ENCODE assay signal across 8 cellular contexts in the genomic region with DNA sequence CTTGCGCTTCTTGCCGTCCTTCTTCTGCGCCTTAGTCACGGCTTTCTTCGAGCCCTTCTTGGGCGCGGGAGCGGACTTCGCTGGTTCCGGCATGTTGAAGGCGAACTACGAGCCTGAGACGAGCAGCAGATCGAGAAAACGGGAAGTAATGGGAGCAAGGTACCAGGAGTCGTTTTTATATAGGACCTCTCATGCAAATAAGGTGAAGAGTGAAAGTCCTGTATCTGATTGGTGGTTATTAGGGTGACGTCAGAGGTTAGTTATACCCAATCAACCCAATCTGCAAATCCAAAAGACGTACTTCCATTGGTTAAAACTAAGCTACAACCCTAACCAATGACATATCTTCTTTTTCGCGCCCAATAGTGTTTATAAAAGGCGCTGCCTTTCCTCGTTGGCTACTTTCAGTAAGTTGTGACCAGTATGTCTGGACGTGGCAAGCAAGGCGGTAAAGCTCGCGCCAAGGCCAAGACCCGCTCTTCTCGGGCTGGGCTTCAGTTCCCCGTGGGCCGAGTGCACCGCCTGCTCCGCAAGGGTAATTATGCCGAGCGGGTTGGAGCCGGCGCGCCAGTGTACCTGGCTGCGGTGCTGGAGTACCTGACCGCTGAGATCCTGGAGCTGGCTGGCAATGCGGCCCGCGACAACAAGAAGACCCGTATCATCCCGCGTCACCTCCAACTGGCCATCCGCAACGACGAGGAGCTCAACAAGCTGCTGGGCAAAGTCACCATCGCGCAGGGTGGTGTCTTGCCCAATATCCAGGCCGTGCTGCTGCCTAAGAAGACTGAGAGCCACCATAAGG.
A peak's percentile ranks its signal among the peaks of the same experiment; 100 is the strongest.
DNase-seq lines count a peak whose midpoint lies in the region; ATAC-seq, FAIRE-seq and TF ChIP-seq lines count a peak whose summit lies in the region.

No MANE protein-coding gene starts in this region.

- no peaks in the 10 kb centered on the region for H3K36me3 ChIP-seq in trophoblast cell (ENCODE audit: control insufficient read depth in 1 of 2, insufficient read depth in 2 of 2, low read length in 2 of 2)
- H3K36me3 ChIP-seq in uterus, result no peaks in the 10 kb centered on the region

- no peak overlapping the region for H3K23ac ChIP-seq in trophoblast cell (ENCODE audit: low read length)

- H2BK120ac ChIP-seq in trophoblast cell (ENCODE audit: insufficient read depth, low read length, poor library complexity), result no peak overlapping the region

- intact Hi-C loops in left cardiac atrium (cut with DNase I) (no loop called here), uterus (cut with DNase I; ENCODE audit: low total_unique reads) (no loop called here)

- ATAC-seq in HG02642 (IDR thresholded peaks at IDR 0.05; ENCODE audit: poor library complexity, unreplicated experiment), result peak; percentile 77
- peak; percentile 96 to 97 for ATAC-seq in left cardiac atrium

- WGBS in trophoblast cell (ENCODE audit: extremely low coverage, insufficient coverage, insufficient read length), result no CpG with 5 or more reads among the region's 51 CpGs

- H3K27me3 ChIP-seq in trophoblast cell (ENCODE audit: insufficient read depth, low read length), result no peaks in the 10 kb centered on the region
- H3K27me3 ChIP-seq in uterus, result no peaks in the 10 kb centered on the region

- peak; percentile 95 for FAIRE-seq in GM12891 (lab: Jason Lieb, UNC)

- DNase-seq in GM12891 (ENCODE audit: insufficient read length, low spot score) (no peak), NCI-H1092 treated with DMSO at 0.1 percent for 48 hours (lab: John Stamatoyannopoulos, UW) (peak; percentile 98), SKM-1 treated with dmso at 0.1 percent for 144 hours (lab: John Stamatoyannopoulos, UW; ENCODE audit: unreplicated experiment) (peak; percentile 97), amniotic epithelial cell (ENCODE audit: low read depth) (peak; percentile 100), left cardiac atrium (peak; percentile 77), trophoblast cell (peak; percentile 93 to 99), uterus (peak; percentile 78 to 91)

- H4K12ac ChIP-seq in trophoblast cell (ENCODE audit: low read depth, low read length), result no peak overlapping the region

- H3K4ac ChIP-seq in trophoblast cell (ENCODE audit: low read depth, low read length), result peak overlapping the region; percentile 43

- H2BK12ac ChIP-seq in trophoblast cell (ENCODE audit: low read length), result no peak overlapping the region

- peak overlapping the region; percentile 42 for H2BK5ac ChIP-seq in trophoblast cell (ENCODE audit: low read depth, low read length, poor library complexity)

- no peak overlapping the region for H2AK5ac ChIP-seq in trophoblast cell (ENCODE audit: low read length)

- peak overlapping the region; percentile 46 for H3K14ac ChIP-seq in trophoblast cell (ENCODE audit: low read length)

- no peak for TF ChIP-seq CTCF in uterus (IDR thresholded peaks at IDR 0.05)

- H3K27ac ChIP-seq in trophoblast cell (ENCODE audit: low read depth, low read length) (peak overlapping the region; percentile 87), uterus (peak overlapping the region; percentile 95 to 96)

- H3K79me2 ChIP-seq in trophoblast cell (ENCODE audit: control insufficient read depth, insufficient read depth, low read length, poor library complexity), result peaks cover 6% of the 10 kb centered on the region

- peak overlapping the region; percentile 12 for H2AFZ ChIP-seq in trophoblast cell (ENCODE audit: insufficient read depth, low read length, poor library complexity)

- peak overlapping the region; percentile 78 for H3K4me3 ChIP-seq in trophoblast cell (ENCODE audit: low read depth, low read length)
- H3K4me3 ChIP-seq in uterus, result peak overlapping the region; percentile 49 to 54

- TF ChIP-seq POLR2A in GM12891 (IDR thresholded peaks at IDR 0.05; ENCODE audit: low read depth, low read length), result peak; percentile 96
- TF ChIP-seq POLR2A in uterus (IDR thresholded peaks at IDR 0.05), result peak; percentile 90 to 99

- H4K91ac ChIP-seq in trophoblast cell (ENCODE audit: low read depth, low read length), result peak overlapping the region; percentile 3

- peak overlapping the region; percentile 93 for H3K18ac ChIP-seq in trophoblast cell (ENCODE audit: low read length)

- H4K8ac ChIP-seq in trophoblast cell (ENCODE audit: low read depth, low read length), result peak overlapping the region; percentile 52

- H3K9me3 ChIP-seq in trophoblast cell (ENCODE audit: insufficient read depth, low read depth, low read length) (no peaks in the 10 kb centered on the region), uterus (no peaks in the 10 kb centered on the region)

- H3K4me1 ChIP-seq in trophoblast cell (ENCODE audit: control insufficient read depth in 1 of 2, insufficient read depth in 2 of 2, low read length in 2 of 2) (peaks cover 0 to 2% of the 10 kb centered on the region in 2 experiments), uterus (peaks cover 4 to 5% of the 10 kb centered on the region in 2 donors)

- peaks cover 12% of the 10 kb centered on the region for H3K79me1 ChIP-seq in trophoblast cell (ENCODE audit: low read length)

- H3K9ac ChIP-seq in trophoblast cell (ENCODE audit: low read length), result peak overlapping the region; percentile 80

- H3K4me2 ChIP-seq in trophoblast cell (ENCODE audit: low read length), result peak overlapping the region; percentile 71

TF ChIP-seq in GM12891, 5 proteins besides CTCF, POLR2A, EP300 and RAD21:
- TF ChIP-seq POU2F2 (IDR thresholded peaks at IDR 0.05; ENCODE audit: low read depth, low read length) (peak; percentile 97), TAF1 (IDR thresholded peaks at IDR 0.05; ENCODE audit: low read depth, low read length) (peak; percentile 94), PAX5 (IDR thresholded peaks at IDR 0.05; ENCODE audit: insufficient read depth, low read length, severe bottlenecking) (no peak), SPI1 (IDR thresholded peaks at IDR 0.05; ENCODE audit: low read depth, low read length) (peak; percentile 54), POLR2AphosphoS5 (IDR thresholded peaks at IDR 0.05; ENCODE audit: low read depth, low read length) (peak; percentile 91)
